Comparison of ENCODE assay signal across 24 cellular contexts in genomic region chr22:17861909-17862308, GRCh38.
"Had no signal": no experiment of that assay in that cellular context is flagged by ENCODE, and none has a peak within 500 bp of the region (broad histone marks: within the 10 kb centered on the region; RNA-seq: fewer than 3 reads in every experiment).

No MANE protein-coding gene starts in this region.

- ATAC-seq: activated CD4-positive, CD25-positive, alpha-beta regulatory T cell treated with anti-CD3 and anti-CD28 coated beads, Interleukin-2, amount 50 U/mL, for 24 hours; left cardiac atrium; naive thymus-derived CD4-positive, alpha-beta T cell; right cardiac atrium had no signal

- H3K4me1 ChIP-seq: adrenal gland had no signal

- H3K27ac ChIP-seq: adrenal gland, ascending aorta, brain microvascular endothelial cell, hepatocyte, VCaP had no signal

- H3K9me3 ChIP-seq: adrenal gland, ascending aorta, stomach had no signal

- DNase-seq: activated CD4-positive, alpha-beta T cell treated with anti-CD3 and anti-CD28 coated beads for 48 hours; activated CD4-positive, alpha-beta T cell treated with anti-CD3 and anti-CD28 coated beads, Interleukin-2, amount 50 U/mL, for 48 hours; activated CD8-positive, alpha-beta memory T cell treated with anti-CD3 and anti-CD28 coated beads for 24 hours; activated effector memory CD4-positive, alpha-beta T cell treated with Interleukin-2 at 50 U/mL for 16 hours; activated naive CD4-positive, alpha-beta T cell treated with anti-CD3 and anti-CD28 coated beads for 36 hours; activated naive CD8-positive, alpha-beta T cell treated with anti-CD3 and anti-CD28 coated beads for 36 hours; adrenal gland; brain microvascular endothelial cell; central memory CD4-positive, alpha-beta T cell; effector CD4-positive, alpha-beta T cell; glutamatergic neuron; left cardiac atrium; mammary epithelial cell; naive thymus-derived CD4-positive, alpha-beta T cell; occipital lobe; stimulated activated CD4-positive, alpha-beta T cell treated with anti-CD3 and anti-CD28 coated beads, Interleukin-2, amount 100 ng/mL, for 48 hours; stomach; T-helper 1 cell; trophoblast cell had no signal

- H2AFZ ChIP-seq: hepatocyte had no signal

- H3K4me2 ChIP-seq: hepatocyte had no signal

- H3K27me3 ChIP-seq: adrenal gland, ascending aorta, brain microvascular endothelial cell, hepatocyte, stomach had no signal

- H3K79me2 ChIP-seq: hepatocyte had no signal

- H3K4me3 ChIP-seq: adrenal gland, ascending aorta, hepatocyte, stomach had no signal
